Comparison of ENCODE assay signal across 18 cellular contexts in the genomic region with DNA sequence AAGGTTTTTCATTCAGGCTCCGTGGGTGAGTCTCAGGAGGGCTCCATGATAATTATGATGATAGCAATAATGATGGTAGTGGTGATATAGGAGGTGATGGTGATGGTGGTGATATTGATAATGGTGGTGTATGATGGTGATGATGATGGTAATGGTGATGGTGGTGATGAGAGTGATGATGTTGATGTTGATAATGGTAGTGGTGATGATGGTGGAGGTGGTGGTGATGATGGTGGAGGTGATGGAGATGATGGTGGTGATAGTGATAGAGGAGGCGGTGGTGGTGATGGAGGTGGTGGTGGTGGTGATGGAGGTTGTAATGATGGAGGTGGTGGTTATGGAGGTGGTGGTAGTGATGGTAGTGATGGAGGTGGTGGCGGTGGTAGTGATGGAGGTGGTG.
DNase-seq lines count a peak whose midpoint lies in the region; ATAC-seq, FAIRE-seq and TF ChIP-seq lines count a peak whose summit lies in the region.
"Had no signal": no experiment of that assay in that cellular context is flagged by ENCODE, and none has a peak within 500 bp of the region (broad histone marks: within the 10 kb centered on the region; RNA-seq: fewer than 3 reads in every experiment).

No MANE protein-coding gene starts in this region.

- peaks cover 0 to 7% (median 0%) of the 10 kb centered on the region in 3 experiments for H3K27me3 ChIP-seq in neuronal stem cell (ENCODE audit: control insufficient read depth in 3 of 3, insufficient read depth in 3 of 3, low read depth in 1 of 3, low read length in 3 of 3)

- H2BK120ac ChIP-seq in neuronal stem cell (ENCODE audit: low read depth, low read length) = no peak overlapping the region

- peaks cover 0 to 14% of the 10 kb centered on the region in 2 donors for H3K4me1 ChIP-seq in neuronal stem cell (ENCODE audit: control insufficient read depth in 2 of 2, insufficient read depth in 1 of 2, low read depth in 1 of 2, low read length in 2 of 2)

- H3K4me2 ChIP-seq in neuronal stem cell (ENCODE audit: insufficient read depth, low read length, poor library complexity, severe bottlenecking) = no peak overlapping the region

- H2AFZ ChIP-seq in neuronal stem cell (ENCODE audit: low read length) = no peak overlapping the region

- H3K27me3 Mint-ChIP-seq in brain = no peaks in the 10 kb centered on the region

- H3K36me3 ChIP-seq in neuronal stem cell (replicated peaks in 1 of 2; ENCODE audit: control insufficient read depth in 2 of 2, insufficient read depth in 2 of 2, low read length in 2 of 2) = no peaks in the 10 kb centered on the region

- DNase-seq in HTR-8/SVneo (ENCODE audit: insufficient read length, low spot score) (no peak), neuronal stem cell (ENCODE audit: low spot score) (no peak), NCI-H345 treated with DMSO at 0.1 percent for 48 hours (lab: John Stamatoyannopoulos, UW; ENCODE audit: unreplicated experiment) (no peak), frontal cortex (ENCODE audit: low spot score in 2 of 2) (no peak)
- DNase-seq: C1 segment of cervical spinal cord; Calu3; CD4-positive, alpha-beta memory T cell; COR-L47; DMS53; DMS79 treated with DMSO at 0.1 percent for 48 hours; GF-D8; GOT3; H7; HCEC 1CT had no signal

- no peaks in the 10 kb centered on the region for H3K36me3 Mint-ChIP-seq in brain
- H3K36me3 Mint-ChIP-seq: CD4-positive, alpha-beta memory T cell had no signal

- no peak overlapping the region for H3K4ac ChIP-seq in neuronal stem cell (ENCODE audit: low read length)

- no peak overlapping the region for H3K23ac ChIP-seq in neuronal stem cell (ENCODE audit: low read depth, low read length, poor library complexity)

- no peak overlapping the region for H2BK12ac ChIP-seq in neuronal stem cell (ENCODE audit: low read length)

- peaks cover 10% of the 10 kb centered on the region for H3K79me1 ChIP-seq in neuronal stem cell (ENCODE audit: low read depth, low read length)

- peak overlapping the region; percentile 56 for H3K14ac ChIP-seq in neuronal stem cell (ENCODE audit: low read length)

- ATAC-seq in HG02973 (IDR thresholded peaks at IDR 0.05; ENCODE audit: unreplicated experiment) = no peak

- H3K9me3 ChIP-seq in neuronal stem cell (replicated peaks in 1 of 2; ENCODE audit: control insufficient read depth in 2 of 2, insufficient read depth in 1 of 2, low read depth in 1 of 2, low read length in 2 of 2) = peaks cover 0 to 3% of the 10 kb centered on the region in 2 donors

- H3K4me1 Mint-ChIP-seq in brain = peaks cover 34% of the 10 kb centered on the region
- H3K4me1 Mint-ChIP-seq: CD4-positive, alpha-beta memory T cell had no signal

- H3K4me3 Mint-ChIP-seq in brain = peak overlapping the region in 1 of 5 experiments; percentile 24
- H3K4me3 Mint-ChIP-seq: CD4-positive, alpha-beta memory T cell had no signal

- no peak overlapping the region for H3K4me3 ChIP-seq in neuronal stem cell (ENCODE audit: low read length in 2 of 2)

- no peak for TF ChIP-seq CTCF in brain (conservative IDR thresholded peaks at IDR 0.05)

- H2AK5ac ChIP-seq in neuronal stem cell (ENCODE audit: low read depth, low read length) = no peak overlapping the region

- FAIRE-seq in HTR-8/SVneo (lab: Jason Lieb, UNC) (peak; percentile 63), frontal cortex (lab: Jason Lieb, UNC) (no peak)
- FAIRE-seq: GM12891, GM18507 had no signal

- H2BK15ac ChIP-seq in neuronal stem cell (ENCODE audit: low read length) = no peak overlapping the region

- peak overlapping the region in 3 of 5 experiments; percentile 0 to 15 (median 9) for H3K27ac Mint-ChIP-seq in brain
- H3K27ac Mint-ChIP-seq: CD4-positive, alpha-beta memory T cell had no signal

- H4K91ac ChIP-seq in neuronal stem cell (ENCODE audit: low read depth, low read length, poor library complexity) = no peak overlapping the region

- no peak overlapping the region for H3K18ac ChIP-seq in neuronal stem cell (ENCODE audit: low read length)

- peaks cover 0 to 15% (median 7%) of the 10 kb centered on the region in 5 experiments for H3K9me3 Mint-ChIP-seq in brain

- peak overlapping the region; percentile 65 for H4K8ac ChIP-seq in neuronal stem cell (ENCODE audit: low read depth, low read length)

- no peak overlapping the region for H3K27ac ChIP-seq in neuronal stem cell (replicated peaks; ENCODE audit: low read length)

- WGBS in neuronal stem cell (ENCODE audit: extremely low coverage in 2 of 2, insufficient read length in 2 of 2, insufficient replicate concordance in 1 of 2), 2 donors = 88% methylated on average over 1 of the region's 3 CpGs; no CpG with 5 or more reads in 1 of the 2 donors

- no peak overlapping the region for H3K9ac ChIP-seq in neuronal stem cell (ENCODE audit: low read depth, low read length, poor library complexity)

- H2BK5ac ChIP-seq in neuronal stem cell (ENCODE audit: low read length) = no peak overlapping the region
